In genomic region chr10:119315128-119316001, GRCh38 we compare ENCODE assay signal across 7 cellular contexts.
A peak's percentile ranks its signal among the peaks of the same experiment; 100 is the strongest.
DNase-seq lines count a peak whose midpoint lies in the region; ATAC-seq and TF ChIP-seq lines count a peak whose summit lies in the region.

No MANE protein-coding gene starts in this region.

- ATAC-seq in GM18505 (IDR thresholded peaks at IDR 0.05; ENCODE audit: unreplicated experiment) (peak; percentile 38), HG02642 (IDR thresholded peaks at IDR 0.05; ENCODE audit: poor library complexity, unreplicated experiment) (peak; percentile 52), gastrocnemius medialis (peak; percentile 97 to 98), left lobe of liver (no peak)

- H3K79me2 ChIP-seq in fibroblast of lung (ENCODE audit: control insufficient read depth, insufficient read depth, low read length) = peaks cover 52% of the 10 kb centered on the region

- intact Hi-C loops in gastrocnemius medialis (cut with DNase I; ENCODE audit: low total_unique reads) = loop anchor here (5.0 kb wide), 1 partner anchor 108 kb away; the partner anchor contains the start of gene GRK5

- peak overlapping the region; percentile 59 for H3K9ac ChIP-seq in fibroblast of lung (ENCODE audit: insufficient read depth, low read length)

- in situ Hi-C loops in gastrocnemius medialis (cut with MboI; ENCODE audit: low sequenced_read_pairs in 4 of 4) = no loop called here

- no peaks in the 10 kb centered on the region for H3K9me3 ChIP-seq in fibroblast of lung (ENCODE audit: control insufficient read depth, insufficient read depth, low read depth, low read length)
- no peaks in the 10 kb centered on the region for H3K9me3 ChIP-seq in gastrocnemius medialis

- H2AFZ ChIP-seq in fibroblast of lung (ENCODE audit: low read length) = no peak overlapping the region

- DNase-seq in NCI-H2227 treated with DMSO at 0.1 percent for 48 hours (lab: John Stamatoyannopoulos, UW) (peak; percentile 2), activated T-cell treated with anti-CD3 and anti-CD28 coated beads for 1 hour (ENCODE audit: low read depth) (peak; percentile 46), fibroblast of lung (ENCODE audit: low read depth in 2 of 2) (peak; percentile 94 to 98), gastrocnemius medialis (peak; percentile 68 to 83), left lobe of liver (ENCODE audit: low spot score) (no peak)

- TF ChIP-seq CTCF in fibroblast of lung (conservative IDR thresholded peaks at IDR 0.05 in 1 of 2, IDR thresholded peaks at IDR 0.05 in 1 of 2; ENCODE audit: low read depth in 1 of 2, low read length in 2 of 2) = no peak
- TF ChIP-seq CTCF in gastrocnemius medialis (IDR thresholded peaks at IDR 0.05 in 4 of 5, conservative IDR thresholded peaks at IDR 0.05 in 1 of 5) = no peak

- peak overlapping the region; percentile 71 for H3K4me2 ChIP-seq in fibroblast of lung (ENCODE audit: extremely low read depth, insufficient read depth, low read length)

- H3K36me3 ChIP-seq in fibroblast of lung (ENCODE audit: control insufficient read depth, insufficient read depth, low read length) (no peaks in the 10 kb centered on the region), gastrocnemius medialis (no peaks in the 10 kb centered on the region)

- peak; percentile 12 for TF ChIP-seq POLR2A in GM18505 (IDR thresholded peaks at IDR 0.05; ENCODE audit: borderline replicate concordance, extremely low read depth, insufficient read depth, insufficient read length)
- no peak for TF ChIP-seq POLR2A in gastrocnemius medialis (IDR thresholded peaks at IDR 0.05)

- H3K4me3 ChIP-seq in fibroblast of lung (replicated peaks in 1 of 4; ENCODE audit: control extremely low read depth in 1 of 4, insufficient read depth in 1 of 4, low read depth in 3 of 4, low read length in 4 of 4) (no peak overlapping the region), gastrocnemius medialis (no peak overlapping the region)

- H3K27ac ChIP-seq in fibroblast of lung (ENCODE audit: insufficient read depth, low read length) = peak overlapping the region; percentile 96
- peak overlapping the region; percentile 71 to 75 (median 72) for H3K27ac ChIP-seq in gastrocnemius medialis

- H3K4me1 ChIP-seq in fibroblast of lung (ENCODE audit: control insufficient read depth, extremely low read depth, insufficient read depth, low read length) (peaks cover 39% of the 10 kb centered on the region), gastrocnemius medialis (peaks cover 20 to 26% of the 10 kb centered on the region in 2 donors)

- H3K27me3 ChIP-seq in fibroblast of lung (ENCODE audit: control insufficient read depth, insufficient read depth, low read length) (no peaks in the 10 kb centered on the region), gastrocnemius medialis (no peaks in the 10 kb centered on the region)

- H4K20me1 ChIP-seq in fibroblast of lung (ENCODE audit: control insufficient read depth, extremely low read depth, insufficient read depth, low read length) = no peaks in the 10 kb centered on the region
